In the genomic region with DNA sequence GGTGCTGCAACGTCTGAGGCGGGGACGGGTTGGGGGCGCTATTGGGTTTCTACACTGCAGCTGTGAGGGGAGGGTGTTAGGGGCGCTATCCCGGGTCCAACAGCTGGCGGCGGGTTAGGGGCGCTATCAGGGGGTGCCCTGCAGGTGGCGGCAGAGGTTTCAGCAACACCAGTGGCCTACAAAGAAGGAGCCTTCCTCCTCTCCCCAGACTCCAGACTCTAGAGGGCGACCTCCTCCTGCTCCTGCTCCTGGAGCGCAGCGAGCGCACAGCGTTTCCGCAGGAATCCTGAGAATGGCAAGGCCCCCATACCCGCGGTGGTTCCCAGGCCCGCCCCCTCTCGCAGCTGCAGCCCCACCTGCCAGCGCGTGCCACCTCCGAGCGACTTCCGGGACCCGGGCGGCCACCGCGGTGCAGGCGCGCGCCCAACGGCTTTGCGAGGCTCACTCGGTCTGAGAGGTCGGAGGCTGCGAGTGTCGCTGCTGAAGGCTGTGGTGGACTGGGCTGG, we compare ENCODE assay signal across 8 cellular contexts. TPM values are rescaled to one million over a fixed set of nuclear protein-coding genes. Genes with fewer than 3 reads are reported as not detected.
DNase-seq lines count a peak whose midpoint lies in the region; ATAC-seq and TF ChIP-seq lines count a peak whose summit lies in the region.
"Not testable (repeated sequence)": the region's sequence is repeated elsewhere in the genome, so short reads cannot be mapped to it uniquely, and the experiment has no call there.

No MANE protein-coding gene starts in this region.

- not testable (repeated sequence) for H3K27me3 ChIP-seq in breast epithelium

- ATAC-seq in HG02973 (IDR thresholded peaks at IDR 0.05; ENCODE audit: unreplicated experiment) = peak; percentile 72

- not testable (repeated sequence) for H3K36me3 ChIP-seq in breast epithelium

- not testable (repeated sequence) for H3K4me1 ChIP-seq in breast epithelium

- in situ Hi-C loops in ACHN (cut with HindIII; ENCODE audit: low pct_ligation_motif_present, low pct_unique_long_range_greater_than_20kb, low sequenced_read_pairs) = not testable (repeated sequence)

- peak in 2 of 3 donors; percentile 55 to 63 for TF ChIP-seq CTCF in breast epithelium (IDR thresholded peaks at IDR 0.05)

- H3K4me3 ChIP-seq in breast epithelium = peak overlapping the region; percentile 42 to 68 (median 55)

- TF ChIP-seq POLR2A in GM18526 (IDR thresholded peaks at IDR 0.05; ENCODE audit: extremely low read depth, insufficient read length) = peak; percentile 50
- TF ChIP-seq POLR2A in breast epithelium (IDR thresholded peaks at IDR 0.05) = not testable (repeated sequence)

- H3K27ac ChIP-seq in breast epithelium = not testable (repeated sequence)

- intact Hi-C loops in breast epithelium (cut with DNase I; ENCODE audit: low total_unique reads) = not testable (repeated sequence)

- not testable (repeated sequence) for H3K9me3 ChIP-seq in breast epithelium

- DNase-seq in ACHN (peak; percentile 73), NCI-H1930 (lab: John Stamatoyannopoulos, UW) (peak; percentile 54 to 66), breast epithelium (ENCODE audit: low spot score in 2 of 2) (peak; percentile 53 to 67), iPS-NIHi11 (ENCODE audit: low spot score) (peak; percentile 81)
- peak; percentile 48 for DNase-seq in activated CD4-positive, CD25-positive, alpha-beta regulatory T cell treated with anti-CD3 and anti-CD28 coated beads, Interleukin-2, amount 50 U/mL, for 16 hours (ENCODE audit: low read depth, low spot score)
- DNase-seq in stimulated activated CD4-positive, alpha-beta T cell treated with anti-CD3 and anti-CD28 coated beads, Interleukin-12 subunit alpha, Interleukin-12 subunit beta, amount 100 ng/mL, for 48 hours (ENCODE audit: low read depth in 2 of 3, low spot score in 1 of 3) = peak; percentile 61 to 67 (median 65)

RNA-seq across cellular contexts. Expression of gene ZNF519, which starts 46.5 kb away (rescaled TPM):
- total RNA-seq in breast epithelium = 10 to 100 TPM in 1 of 3 donors, 1 to 10 TPM in 2; 7.9 to 18.4 (median 9.1) TPM
